Comparison of ENCODE assay signal across 11 cellular contexts in genomic region chr7:51103718-51104117, GRCh38.
"Had no signal": no experiment of that assay in that cellular context is flagged by ENCODE, and none has a peak within 500 bp of the region (broad histone marks: within the 10 kb centered on the region; RNA-seq: fewer than 3 reads in every experiment).

No MANE protein-coding gene starts in this region.

- DNase-seq: GM23248, GOT3, H7, H9, HCEC 1CT, HFFc6 had no signal

- H3K9ac ChIP-seq: GM23248 had no signal

- H3K27ac Mint-ChIP-seq: GM23338, H9, HFFc6 had no signal

- FAIRE-seq: H1, H54 had no signal

- H3K9me3 Mint-ChIP-seq: HFFc6 had no signal

- H3K4me2 ChIP-seq: GM23338 had no signal

- H3K4me1 ChIP-seq: HAP-1 had no signal

- H3K36me3 ChIP-seq: HAP-1 had no signal

- H3K4me3 ChIP-seq: GM23248, GM23338, HAP-1 had no signal

- H3K27ac ChIP-seq: GM23248 had no signal

- H3K4me3 Mint-ChIP-seq: GM23338, H9, HFFc6 had no signal

- ATAC-seq: GM23338, HCT116 had no signal
